ENCODE assay signal across 1 cellular context in the genomic region with DNA sequence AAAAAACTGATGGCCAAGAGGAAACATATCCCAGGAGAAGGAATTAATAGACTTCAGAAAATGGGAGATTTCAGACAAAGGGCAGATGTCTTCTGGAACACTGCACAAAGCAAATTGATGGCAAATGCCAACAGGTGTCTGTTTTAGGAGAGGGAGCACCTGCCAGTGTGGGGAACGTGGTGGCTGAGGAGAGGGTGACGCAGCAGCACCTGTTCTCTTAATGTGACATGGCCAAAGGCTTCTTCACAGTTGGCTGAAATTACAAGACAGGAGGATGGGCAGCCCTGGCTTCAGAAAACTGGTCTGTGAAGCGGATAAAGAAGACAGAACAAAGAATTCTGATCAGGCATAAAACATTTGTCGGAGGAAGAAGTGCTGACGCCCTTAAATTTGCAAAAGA.
TF ChIP-seq lines count a peak whose summit lies in the region.

No MANE protein-coding gene starts in this region.

TF ChIP-seq in IMR-90, 13 proteins besides CTCF, POLR2A, EP300 and RAD21 (continued from another document):
- no peak for TF ChIP-seq CEBPB (IDR thresholded peaks at IDR 0.05; ENCODE audit: low read depth, low read length)
- no peak for TF ChIP-seq MXI1 (IDR thresholded peaks at IDR 0.05; ENCODE audit: borderline replicate concordance, low read depth, low read length)
- TF ChIP-seq, protein P1, sequence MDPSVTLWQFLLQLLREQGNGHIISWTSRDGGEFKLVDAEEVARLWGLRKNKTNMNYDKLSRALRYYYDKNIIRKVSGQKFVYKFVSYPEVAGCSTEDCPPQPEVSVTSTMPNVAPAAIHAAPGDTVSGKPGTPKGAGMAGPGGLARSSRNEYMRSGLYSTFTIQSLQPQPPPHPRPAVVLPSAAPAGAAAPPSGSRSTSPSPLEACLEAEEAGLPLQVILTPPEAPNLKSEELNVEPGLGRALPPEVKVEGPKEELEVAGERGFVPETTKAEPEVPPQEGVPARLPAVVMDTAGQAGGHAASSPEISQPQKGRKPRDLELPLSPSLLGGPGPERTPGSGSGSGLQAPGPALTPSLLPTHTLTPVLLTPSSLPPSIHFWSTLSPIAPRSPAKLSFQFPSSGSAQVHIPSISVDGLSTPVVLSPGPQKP (IDR thresholded peaks at IDR 0.05; ENCODE audit: borderline replicate concordance, low read depth, low read length) = no peak
